ENCODE assay signal across 27 cellular contexts in the genomic region with DNA sequence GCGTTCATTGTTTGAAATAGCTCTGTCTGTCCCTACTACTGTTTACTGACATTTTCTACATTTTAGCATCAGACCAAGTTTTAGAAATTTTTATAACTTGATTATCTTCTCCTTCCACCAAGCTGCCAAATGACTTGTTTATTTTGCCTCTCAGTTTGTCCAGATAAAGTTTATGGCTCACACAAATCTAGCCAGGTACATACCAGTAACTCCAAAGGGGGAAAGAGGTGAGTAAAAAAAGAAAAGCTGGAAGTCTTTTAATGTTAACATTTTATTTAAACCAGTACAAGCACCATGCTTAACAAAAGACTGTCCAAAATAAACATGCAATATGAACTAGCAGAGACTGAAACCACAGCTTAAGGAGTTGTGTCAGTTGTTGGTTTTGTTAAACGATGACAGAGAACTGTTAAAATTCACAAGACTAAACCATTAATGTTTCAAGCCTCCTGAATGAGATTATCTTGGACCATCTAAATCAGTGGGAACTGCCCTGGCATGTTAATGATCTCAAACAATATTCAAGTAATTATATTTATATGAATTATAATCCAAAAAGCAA. TPM values are rescaled to one million over a fixed set of nuclear protein-coding genes. Genes with fewer than 3 reads are reported as not detected.
DNase-seq lines count a peak whose midpoint lies in the region; ATAC-seq and TF ChIP-seq lines count a peak whose summit lies in the region.
"Had no signal": no experiment of that assay in that cellular context is flagged by ENCODE, and none has a peak within 500 bp of the region (broad histone marks: within the 10 kb centered on the region; RNA-seq: fewer than 3 reads in every experiment).

No MANE protein-coding gene starts in this region.

- POLR2A ChIA-PET in WTC11 (lab: Charles Lee): no interaction called here

- H3K4me3 ChIP-seq in osteoblast (ENCODE audit: insufficient read depth, low read length) (no peak overlapping the region), coronary artery (no peak overlapping the region)
- H3K4me3 ChIP-seq: esophagus muscularis mucosa, Peyer's patch had no signal

- H3K9me3 Mint-ChIP-seq in WTC11: no peaks in the 10 kb centered on the region
- H3K9me3 Mint-ChIP-seq: activated B cell treated with CpG ODN at 0.5 μM for 24 hours; activated naive CD4-positive, alpha-beta T cell treated with anti-CD3 and anti-CD28 coated beads, Interleukin-2, amount 50 U/mL, for 24 hours; type B pancreatic cell had no signal

- peaks cover 15% of the 10 kb centered on the region for H3K4me1 ChIP-seq in osteoblast (ENCODE audit: insufficient read depth, low read length)
- H3K4me1 ChIP-seq: BE2C, Peyer's patch had no signal

- peaks cover 28% of the 10 kb centered on the region for H3K36me3 ChIP-seq in osteoblast (ENCODE audit: insufficient read depth, low read length)

- H2AFZ ChIP-seq in osteoblast (ENCODE audit: low read length): no peak overlapping the region

- H3K9me3 ChIP-seq in osteoblast (ENCODE audit: low read depth, low read length): no peaks in the 10 kb centered on the region
- H3K9me3 ChIP-seq: BE2C, esophagus muscularis mucosa, Peyer's patch had no signal

- no peak for TF ChIP-seq CTCF in WTC11 (IDR thresholded peaks at IDR 0.05)
- TF ChIP-seq CTCF in osteoblast (IDR thresholded peaks at IDR 0.05; ENCODE audit: extremely low read depth, low read depth, low read length): no peak
- no peak for TF ChIP-seq CTCF in coronary artery (IDR thresholded peaks at IDR 0.05)

- H3K79me2 ChIP-seq in osteoblast (ENCODE audit: insufficient read depth, low read length): peaks cover 9% of the 10 kb centered on the region

- peaks cover 16% of the 10 kb centered on the region for H3K36me3 Mint-ChIP-seq in WTC11

- no peak overlapping the region for H3K4me3 Mint-ChIP-seq in WTC11
- H3K4me3 Mint-ChIP-seq: activated B cell treated with CpG ODN at 0.5 μM for 24 hours; activated naive CD4-positive, alpha-beta T cell treated with anti-CD3 and anti-CD28 coated beads, Interleukin-2, amount 50 U/mL, for 24 hours; naive thymus-derived CD4-positive, alpha-beta T cell; type B pancreatic cell had no signal

- no peak overlapping the region for H3K4me2 ChIP-seq in osteoblast (ENCODE audit: insufficient read depth, low read length)

- H4K20me1 ChIP-seq in osteoblast (ENCODE audit: insufficient read depth, low read length): peaks cover 2% of the 10 kb centered on the region

- peaks cover 16% of the 10 kb centered on the region for H3K4me1 Mint-ChIP-seq in WTC11
- H3K4me1 Mint-ChIP-seq: naive thymus-derived CD4-positive, alpha-beta T cell had no signal

- H3K27ac ChIP-seq in osteoblast (ENCODE audit: low read depth, low read length) (peak overlapping the region; percentile 31), coronary artery (no peak overlapping the region)
- H3K27ac ChIP-seq: esophagus muscularis mucosa, Peyer's patch had no signal

- H3K27me3 ChIP-seq in osteoblast (ENCODE audit: insufficient read depth, low read length): no peaks in the 10 kb centered on the region
- H3K27me3 ChIP-seq: BE2C, esophagus muscularis mucosa, Peyer's patch had no signal

- peak; percentile 15 for DNase-seq in EH (ENCODE audit: low read depth)
- no peak for DNase-seq in WTC11 (ENCODE audit: low spot score)
- DNase-seq in fibroblast of gingiva (ENCODE audit: low read depth): peak; percentile 32
- no peak for DNase-seq in osteoblast (ENCODE audit: insufficient read length, low spot score, missing footprints)
- no peak for DNase-seq in coronary artery (ENCODE audit: low spot score)
- no peak for DNase-seq in GF-D8 (lab: John Stamatoyannopoulos, UW)
- DNase-seq: activated B cell treated with CpG ODN at 0.5 μM for 24 hours; activated CD4-positive, alpha-beta T cell treated with anti-CD3 and anti-CD28 coated beads, Interleukin-2, amount 50 U/mL, for 4 hours; activated CD8-positive, alpha-beta memory T cell treated with anti-CD3 and anti-CD28 coated beads, Interleukin-2, amount 50 U/mL, for 4 hours; BE2C; dermis blood vessel endothelial cell; hippocampal formation; left ventricle myocardium superior; naive thymus-derived CD4-positive, alpha-beta T cell; NCI-H1105; NCI-H187 treated with DMSO at 0.1 percent for 48 hours; NCI-H526; nucleus accumbens; Peyer's patch; SHP77 treated with DMSO at 0.1 percent for 48 hours; small intestine; stimulated activated CD4-positive, alpha-beta T cell treated with anti-CD3 and anti-CD28 coated beads, Interleukin-1b, Interleukin-23, amount 100 ng/mL, for 48 hours had no signal

- CTCF ChIA-PET in WTC11 (lab: Charles Lee): no interaction called here

- 0 out of 2 replicates have a peak overlapping the region, but pooled peaks have one; percentile 5 for H3K27ac Mint-ChIP-seq in WTC11
- H3K27ac Mint-ChIP-seq: activated B cell treated with CpG ODN at 0.5 μM for 24 hours had no signal

- ATAC-seq in WTC11 (no peak), HG03439 (IDR thresholded peaks at IDR 0.05; ENCODE audit: unreplicated experiment) (no peak), HG02642 (IDR thresholded peaks at IDR 0.05; ENCODE audit: poor library complexity, unreplicated experiment) (no peak)
- ATAC-seq: left ventricle myocardium superior; naive thymus-derived CD4-positive, alpha-beta T cell had no signal

- no peaks in the 10 kb centered on the region for H3K27me3 Mint-ChIP-seq in WTC11 (ENCODE audit: low read depth)
- H3K27me3 Mint-ChIP-seq: activated B cell treated with CpG ODN at 0.5 μM for 24 hours; activated naive CD4-positive, alpha-beta T cell treated with anti-CD3 and anti-CD28 coated beads, Interleukin-2, amount 50 U/mL, for 24 hours; naive thymus-derived CD4-positive, alpha-beta T cell; type B pancreatic cell had no signal

TF ChIP-seq in WTC11, 78 proteins besides CTCF, POLR2A, EP300 and RAD21:
- TF ChIP-seq SMAD3 (CRISPR knock-in tag; IDR thresholded peaks at IDR 0.05; ENCODE audit: borderline replicate concordance) (no peak), TEAD4 (CRISPR knock-in tag; IDR thresholded peaks at IDR 0.05) (no peak), FOXP1 (CRISPR knock-in tag; IDR thresholded peaks at IDR 0.05; ENCODE audit: borderline replicate concordance) (no peak), NFYB (CRISPR knock-in tag; conservative IDR thresholded peaks at IDR 0.05; ENCODE audit: low read depth) (no peak), JAZF1 (CRISPR knock-in tag; IDR thresholded peaks at IDR 0.05) (no peak), HMGA2 (CRISPR knock-in tag; IDR thresholded peaks at IDR 0.05) (no peak)
- TF ChIP-seq, protein P1, sequence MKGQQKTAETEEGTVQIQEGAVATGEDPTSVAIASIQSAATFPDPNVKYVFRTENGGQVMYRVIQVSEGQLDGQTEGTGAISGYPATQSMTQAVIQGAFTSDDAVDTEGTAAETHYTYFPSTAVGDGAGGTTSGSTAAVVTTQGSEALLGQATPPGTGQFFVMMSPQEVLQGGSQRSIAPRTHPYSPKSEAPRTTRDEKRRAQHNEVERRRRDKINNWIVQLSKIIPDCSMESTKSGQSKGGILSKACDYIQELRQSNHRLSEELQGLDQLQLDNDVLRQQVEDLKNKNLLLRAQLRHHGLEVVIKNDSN (CRISPR knock-in tag; IDR thresholded peaks at IDR 0.05): no peak
- TF ChIP-seq, protein P2, sequence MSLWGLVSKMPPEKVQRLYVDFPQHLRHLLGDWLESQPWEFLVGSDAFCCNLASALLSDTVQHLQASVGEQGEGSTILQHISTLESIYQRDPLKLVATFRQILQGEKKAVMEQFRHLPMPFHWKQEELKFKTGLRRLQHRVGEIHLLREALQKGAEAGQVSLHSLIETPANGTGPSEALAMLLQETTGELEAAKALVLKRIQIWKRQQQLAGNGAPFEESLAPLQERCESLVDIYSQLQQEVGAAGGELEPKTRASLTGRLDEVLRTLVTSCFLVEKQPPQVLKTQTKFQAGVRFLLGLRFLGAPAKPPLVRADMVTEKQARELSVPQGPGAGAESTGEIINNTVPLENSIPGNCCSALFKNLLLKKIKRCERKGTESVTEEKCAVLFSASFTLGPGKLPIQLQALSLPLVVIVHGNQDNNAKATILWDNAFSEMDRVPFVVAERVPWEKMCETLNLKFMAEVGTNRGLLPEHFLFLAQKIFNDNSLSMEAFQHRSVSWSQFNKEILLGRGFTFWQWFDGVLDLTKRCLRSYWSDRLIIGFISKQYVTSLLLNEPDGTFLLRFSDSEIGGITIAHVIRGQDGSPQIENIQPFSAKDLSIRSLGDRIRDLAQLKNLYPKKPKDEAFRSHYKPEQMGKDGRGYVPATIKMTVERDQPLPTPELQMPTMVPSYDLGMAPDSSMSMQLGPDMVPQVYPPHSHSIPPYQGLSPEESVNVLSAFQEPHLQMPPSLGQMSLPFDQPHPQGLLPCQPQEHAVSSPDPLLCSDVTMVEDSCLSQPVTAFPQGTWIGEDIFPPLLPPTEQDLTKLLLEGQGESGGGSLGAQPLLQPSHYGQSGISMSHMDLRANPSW (CRISPR knock-in tag; conservative IDR thresholded peaks at IDR 0.05; ENCODE audit: low read depth): no peak
- TF ChIP-seq, protein P3, sequence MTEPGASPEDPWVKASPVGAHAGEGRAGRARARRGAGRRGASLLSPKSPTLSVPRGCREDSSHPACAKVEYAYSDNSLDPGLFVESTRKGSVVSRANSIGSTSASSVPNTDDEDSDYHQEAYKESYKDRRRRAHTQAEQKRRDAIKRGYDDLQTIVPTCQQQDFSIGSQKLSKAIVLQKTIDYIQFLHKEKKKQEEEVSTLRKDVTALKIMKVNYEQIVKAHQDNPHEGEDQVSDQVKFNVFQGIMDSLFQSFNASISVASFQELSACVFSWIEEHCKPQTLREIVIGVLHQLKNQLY (CRISPR knock-in tag; IDR thresholded peaks at IDR 0.05): no peak

RNA-seq across cellular contexts. Expression of a gene that starts 14.5 kb away (rescaled TPM):
- total RNA-seq in WTC11 (2021) (56.4 to 63.7 TPM (median 58.0 TPM) in 3 replicates), osteoblast (77.2 and 98.8 TPM in 2 replicates)

RNA-seq across cellular contexts. Expression of a gene that starts 33.1 kb away (rescaled TPM):
- 80.7 to 93.9 TPM (median 90.8 TPM) in 3 replicates for total RNA-seq in WTC11 (2021)
- 153 and 220 TPM in 2 replicates for total RNA-seq in osteoblast

RNA-seq across cellular contexts. Expression of a gene that starts 35.4 kb away (rescaled TPM):
- 13.0 to 17.5 TPM (median 15.1 TPM) in 3 replicates for total RNA-seq in WTC11 (2021)
- 15.9 and 17.4 TPM in 2 replicates for total RNA-seq in osteoblast

Comparison
In these comparisons a context has a peak if more than half of its experiments do, and no peak if none do; other contexts are left out.
1. DNase-seq: peak in EH (single experiment) and fibroblast of gingiva (single experiment); none in WTC11 (single experiment), osteoblast (single experiment), coronary artery (single experiment) and GF-D8 (single experiment).